In genomic region chr10:115050375-115050960, GRCh38 we compare ENCODE assay signal across 16 cellular contexts. TPM values are rescaled to one million over a fixed set of nuclear protein-coding genes. Genes with fewer than 3 reads are reported as not detected.
"Had no signal": no experiment of that assay in that cellular context is flagged by ENCODE, and none has a peak within 500 bp of the region (broad histone marks: within the 10 kb centered on the region; RNA-seq: fewer than 3 reads in every experiment).

No MANE protein-coding gene starts in this region.

- H3K36me3 Mint-ChIP-seq: activated naive CD4-positive, alpha-beta T cell treated with anti-CD3 and anti-CD28 coated beads, Interleukin-2, amount 50 U/mL, for 72 hours; memory B cell; stimulated activated memory B cell treated with anti-CD40 and anti-IgM and Interleukin-4, amounts not matched to agents 10 μg/mL and 1 μg/mL and 100 μg/mL, for 72 hours had no signal

- ATAC-seq: activated CD8-positive, alpha-beta T cell treated with anti-CD3 and anti-CD28 coated beads for 36 hours; activated naive CD4-positive, alpha-beta T cell treated with anti-CD3 and anti-CD28 coated beads, Interleukin-2, amount 50 U/mL, for 72 hours; activated T-cell treated with anti-CD3 and anti-CD28 coated beads, Interleukin-2, amount 50 U/mL, for 4 hours; esophagus mucosa; stimulated activated memory B cell treated with anti-CD40 and anti-IgM and Interleukin-4, amounts not matched to agents 10 μg/mL and 1 μg/mL and 100 μg/mL, for 72 hours; T-helper 17 cell had no signal

- DNase-seq: activated CD4-positive, alpha-beta T cell treated with anti-CD3 and anti-CD28 coated beads for 4 hours; activated CD8-positive, alpha-beta T cell treated with anti-CD3 and anti-CD28 coated beads for 36 hours; activated effector memory CD4-positive, alpha-beta T cell treated with anti-CD3 and anti-CD28 coated beads, Interleukin-2, amount 50 U/mL, for 16 hours; activated T-cell treated with anti-CD3 and anti-CD28 coated beads, Interleukin-2, amount 50 U/mL, for 4 hours; caudate nucleus; colonic mucosa; left ventricle myocardium inferior; ovary; sigmoid colon; stimulated activated CD4-positive, alpha-beta T cell treated with anti-CD3 and anti-CD28 coated beads, Interleukin-2, amount 100 ng/mL, for 24 hours; T-helper 17 cell had no signal

- H3K4me3 Mint-ChIP-seq: activated CD8-positive, alpha-beta T cell treated with anti-CD3 and anti-CD28 coated beads for 36 hours; activated T-cell treated with anti-CD3 and anti-CD28 coated beads, Interleukin-2, amount 50 U/mL, for 4 hours; memory B cell; stimulated activated memory B cell treated with anti-CD40 and anti-IgM and Interleukin-4, amounts not matched to agents 10 μg/mL and 1 μg/mL and 100 μg/mL, for 72 hours; T-helper 17 cell had no signal

- H3K27ac Mint-ChIP-seq: activated CD8-positive, alpha-beta T cell treated with anti-CD3 and anti-CD28 coated beads for 36 hours; activated naive CD4-positive, alpha-beta T cell treated with anti-CD3 and anti-CD28 coated beads, Interleukin-2, amount 50 U/mL, for 72 hours; memory B cell; stimulated activated memory B cell treated with anti-CD40 and anti-IgM and Interleukin-4, amounts not matched to agents 10 μg/mL and 1 μg/mL and 100 μg/mL, for 72 hours; T-helper 17 cell had no signal

- FAIRE-seq: keratinocyte had no signal

- H3K4me1 Mint-ChIP-seq: memory B cell; stimulated activated memory B cell treated with anti-CD40 and anti-IgM and Interleukin-4, amounts not matched to agents 10 μg/mL and 1 μg/mL and 100 μg/mL, for 72 hours; T-helper 17 cell had no signal

- H3K27me3 Mint-ChIP-seq: activated CD8-positive, alpha-beta T cell treated with anti-CD3 and anti-CD28 coated beads for 36 hours; memory B cell; stimulated activated memory B cell treated with anti-CD40 and anti-IgM and Interleukin-4, amounts not matched to agents 10 μg/mL and 1 μg/mL and 100 μg/mL, for 72 hours had no signal

- H3K9me3 Mint-ChIP-seq: activated CD8-positive, alpha-beta T cell treated with anti-CD3 and anti-CD28 coated beads for 36 hours; activated naive CD4-positive, alpha-beta T cell treated with anti-CD3 and anti-CD28 coated beads, Interleukin-2, amount 50 U/mL, for 72 hours; activated T-cell treated with anti-CD3 and anti-CD28 coated beads, Interleukin-2, amount 50 U/mL, for 4 hours; memory B cell; stimulated activated memory B cell treated with anti-CD40 and anti-IgM and Interleukin-4, amounts not matched to agents 10 μg/mL and 1 μg/mL and 100 μg/mL, for 72 hours had no signal

RNA-seq across cellular contexts. Expression of gene ATRNL1, which starts 42.7 kb away (rescaled TPM):
- total RNA-seq: activated CD8-positive, alpha-beta T cell treated with anti-CD3 and anti-CD28 coated beads for 36 hours; T-helper 17 cell had no signal
